In the genomic region with DNA sequence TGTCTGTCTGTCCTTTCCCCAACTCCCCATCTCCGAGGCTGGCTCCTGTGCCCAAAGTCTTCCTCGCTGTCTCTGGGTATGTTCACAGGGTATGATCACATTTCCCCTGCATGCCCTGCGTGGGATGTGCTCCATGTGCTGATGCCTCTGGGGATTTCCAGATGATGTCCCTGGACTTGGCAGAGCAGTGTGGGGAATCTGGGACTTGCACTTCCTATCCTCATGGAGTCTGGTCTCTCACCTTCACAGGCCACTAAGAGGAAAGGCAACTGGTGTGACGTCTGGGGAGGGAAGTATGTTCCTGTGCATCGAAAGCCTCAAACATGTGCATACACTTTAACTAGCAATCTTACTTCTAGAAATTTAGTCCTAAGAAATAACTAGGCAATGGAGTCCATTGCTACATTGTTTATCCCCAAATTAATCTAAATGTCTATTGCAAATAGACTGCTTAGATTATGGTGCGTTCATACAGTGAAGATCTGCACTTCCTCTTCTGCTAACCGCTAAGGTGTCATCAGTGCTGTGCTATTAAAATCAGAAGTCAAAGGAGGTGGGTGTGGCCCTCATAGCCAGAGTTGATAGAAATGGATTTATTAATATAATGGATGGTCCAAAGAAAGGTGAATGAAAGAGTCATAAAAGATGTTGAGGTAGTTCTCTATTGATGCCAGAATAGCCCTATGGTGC, we compare ENCODE assay signal across 16 cellular contexts.
"Had no signal": no experiment of that assay in that cellular context is flagged by ENCODE, and none has a peak within 500 bp of the region (broad histone marks: within the 10 kb centered on the region; RNA-seq: fewer than 3 reads in every experiment).

No MANE protein-coding gene starts in this region.

- H3K27ac Mint-ChIP-seq: mesothelial cell of epicardium; natural killer cell; stimulated activated effector memory CD8-positive, alpha-beta T cell treated with anti-CD3 and anti-CD28 coated beads, Interleukin-12 subunit alpha, Interleukin-12 subunit beta, amount 100 ng/mL, for 72 hours had no signal

- H3K9me3 Mint-ChIP-seq: mesothelial cell of epicardium; natural killer cell; neural crest cell; stimulated activated effector memory CD8-positive, alpha-beta T cell treated with anti-CD3 and anti-CD28 coated beads, Interleukin-12 subunit alpha, Interleukin-12 subunit beta, amount 100 ng/mL, for 72 hours had no signal

- H3K27ac ChIP-seq: colonic mucosa, dorsolateral prefrontal cortex, ovary, tibial artery, upper lobe of right lung, vagina had no signal

- H3K36me3 Mint-ChIP-seq: mesothelial cell of epicardium; natural killer cell; stimulated activated effector memory CD8-positive, alpha-beta T cell treated with anti-CD3 and anti-CD28 coated beads, Interleukin-12 subunit alpha, Interleukin-12 subunit beta, amount 100 ng/mL, for 72 hours had no signal

- H3K4me3 ChIP-seq: colonic mucosa, dorsolateral prefrontal cortex, heart left ventricle, ovary, right atrium auricular region, tibial artery, upper lobe of right lung, vagina had no signal

- H3K36me3 ChIP-seq: colonic mucosa, ovary, vagina had no signal

- H3K4me1 Mint-ChIP-seq: natural killer cell; stimulated activated effector memory CD8-positive, alpha-beta T cell treated with anti-CD3 and anti-CD28 coated beads, Interleukin-12 subunit alpha, Interleukin-12 subunit beta, amount 100 ng/mL, for 72 hours had no signal

- H3K9me3 ChIP-seq: colonic mucosa, heart left ventricle, ovary, right atrium auricular region, tibial artery, upper lobe of right lung, vagina had no signal

- DNase-seq: dorsolateral prefrontal cortex; effector CD8-positive, alpha-beta T cell; heart left ventricle; natural killer cell; ovary; stimulated activated CD4-positive, alpha-beta T cell treated with anti-CD3 and anti-CD28 coated beads, Interleukin-2, amount 100 ng/mL, for 48 hours; stimulated activated naive CD8-positive, alpha-beta T cell treated with anti-CD3 and anti-CD28 coated beads, Interleukin-15, Interleukin-2, amounts not matched to agents 100 U/mL and 50 U/mL, for 24 hours; upper lobe of right lung had no signal

- H3K4me1 ChIP-seq: colonic mucosa had no signal

- H3K27me3 ChIP-seq: colonic mucosa, dorsolateral prefrontal cortex, heart left ventricle, ovary, right atrium auricular region, tibial artery, upper lobe of right lung, vagina had no signal

- H3K4me3 Mint-ChIP-seq: mesothelial cell of epicardium; natural killer cell; neural crest cell; stimulated activated effector memory CD8-positive, alpha-beta T cell treated with anti-CD3 and anti-CD28 coated beads, Interleukin-12 subunit alpha, Interleukin-12 subunit beta, amount 100 ng/mL, for 72 hours had no signal

- ATAC-seq: esophagus mucosa; heart left ventricle; natural killer cell; stimulated activated effector memory CD8-positive, alpha-beta T cell treated with anti-CD3 and anti-CD28 coated beads, Interleukin-12 subunit alpha, Interleukin-12 subunit beta, amount 100 ng/mL, for 72 hours; stimulated activated naive CD8-positive, alpha-beta T cell treated with anti-CD3 and anti-CD28 coated beads, Interleukin-15, Interleukin-2, amounts not matched to agents 100 U/mL and 50 U/mL, for 24 hours had no signal
